Comparison of ENCODE assay signal across 19 cellular contexts in the genomic region with DNA sequence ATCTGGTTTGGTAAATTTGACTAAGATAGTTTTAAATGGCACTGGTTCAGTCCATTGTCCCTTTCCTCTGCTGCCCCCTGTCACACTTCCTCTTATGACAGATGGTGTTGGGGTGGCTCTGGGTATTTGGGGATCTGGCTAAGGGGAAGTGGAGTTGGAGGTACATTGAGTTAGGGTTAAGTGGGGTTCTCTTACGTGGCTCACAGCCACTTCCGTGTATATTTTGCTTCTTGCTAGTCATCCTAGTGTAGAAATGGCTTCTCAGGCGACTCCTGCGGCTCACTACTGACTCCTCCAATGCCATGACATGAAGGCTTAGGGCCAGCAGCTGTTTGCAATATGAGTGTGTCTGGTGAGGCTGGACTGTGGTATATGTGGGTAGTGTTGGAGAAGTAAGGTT.
DNase-seq lines count a peak whose midpoint lies in the region; ATAC-seq, FAIRE-seq and TF ChIP-seq lines count a peak whose summit lies in the region.
"Had no signal": no experiment of that assay in that cellular context is flagged by ENCODE, and none has a peak within 500 bp of the region (broad histone marks: within the 10 kb centered on the region; RNA-seq: fewer than 3 reads in every experiment).

No MANE protein-coding gene starts in this region.

- H4K20me1 ChIP-seq in K562 (replicated peaks; ENCODE audit: control insufficient read depth, insufficient read depth, low read length), result no peaks in the 10 kb centered on the region; the same call in 1 of the 2 replicates

- no peak for DNase-seq in activated naive CD8-positive, alpha-beta T cell treated with anti-CD3 and anti-CD28 coated beads for 36 hours
- DNase-seq in NCI-H69 (lab: John Stamatoyannopoulos, UW) (peak; percentile 27), K562 (ENCODE audit: extremely low read depth in 1 of 4, low spot score in 3 of 4) (no peak), type B pancreatic cell (ENCODE audit: extremely low spot score, unreplicated experiment) (no peak), HuH-7 (ENCODE audit: low spot score) (no peak), AG08396 (ENCODE audit: low spot score) (no peak)
- DNase-seq: activated CD8-positive, alpha-beta memory T cell treated with anti-CD3 and anti-CD28 coated beads, Interleukin-2, amount 10 ng/mL, durations not matched to agents 7 days and 5 days; activated gamma-delta T cell treated with Interleukin-2 at 50 U/mL for 16 hours; effector CD8-positive, alpha-beta T cell; HFFc6; left ventricle myocardium inferior; NCI-H1417 treated with DMSO at 0.1 percent for 48 hours; stimulated activated naive CD4-positive, alpha-beta T cell; SW 1271 had no signal

- H3K36me3 Mint-ChIP-seq in activated naive CD8-positive, alpha-beta T cell, result no peaks in the 10 kb centered on the region
- H3K36me3 Mint-ChIP-seq in activated naive CD8-positive, alpha-beta T cell treated with anti-CD3 and anti-CD28 coated beads for 36 hours, result no peaks in the 10 kb centered on the region
- no peaks in the 10 kb centered on the region for H3K36me3 Mint-ChIP-seq in type B pancreatic cell
- H3K36me3 Mint-ChIP-seq: activated CD8-positive, alpha-beta memory T cell treated with anti-CD3 and anti-CD28 coated beads, Interleukin-2, amount 10 ng/mL, durations not matched to agents 7 days and 5 days; brain; IgD-negative memory B cell had no signal

- H3K79me2 ChIP-seq in K562 (ENCODE audit: control insufficient read depth, insufficient read depth, low read length), result no peaks in the 10 kb centered on the region

- CTCF ChIA-PET in K562 (lab: Yijun Ruan, JAX; ENCODE audit: low intra/inter-chr PET ratio), result no interaction called here

- no peak overlapping the region for H2AFZ ChIP-seq in K562 (ENCODE audit: low read depth, low read length)

- no peaks in the 10 kb centered on the region for H3K4me1 Mint-ChIP-seq in activated naive CD8-positive, alpha-beta T cell (ENCODE audit: low read depth)
- H3K4me1 Mint-ChIP-seq in activated naive CD8-positive, alpha-beta T cell treated with anti-CD3 and anti-CD28 coated beads for 36 hours, result no peaks in the 10 kb centered on the region
- H3K4me1 Mint-ChIP-seq in type B pancreatic cell (ENCODE audit: unreplicated experiment), result peaks cover 19% of the 10 kb centered on the region
- H3K4me1 Mint-ChIP-seq: activated CD8-positive, alpha-beta memory T cell treated with anti-CD3 and anti-CD28 coated beads, Interleukin-2, amount 10 ng/mL, durations not matched to agents 7 days and 5 days had no signal

- BruUV-seq in K562 (replicated peaks; lab: Mats Ljungman, UMichigan), result no TSS peak

- no peak overlapping the region for H3K27ac ChIP-seq in K562 (ENCODE audit: extremely low read depth, low read depth, low read length)
- H3K27ac ChIP-seq: left ventricle myocardium inferior had no signal

- ATAC-seq in K562, result peak; percentile 60
- no peak for ATAC-seq in GM21515 (IDR thresholded peaks at IDR 0.05; ENCODE audit: unreplicated experiment)
- ATAC-seq: activated CD8-positive, alpha-beta memory T cell treated with anti-CD3 and anti-CD28 coated beads, Interleukin-2, amount 10 ng/mL, durations not matched to agents 7 days and 5 days had no signal

- no peaks in the 10 kb centered on the region; a peak in 2 of 5 replicates for H3K4me1 ChIP-seq in K562 (replicated peaks in 1 of 2; ENCODE audit: control insufficient read depth in 2 of 2, insufficient read depth in 2 of 2, low read length in 2 of 2)

- peaks cover 3 to 21% of the 10 kb centered on the region in 2 experiments; a peak in 3 of 5 replicates for H3K27me3 ChIP-seq in K562 (ENCODE audit: control insufficient read depth in 2 of 2, insufficient read depth in 2 of 2, low read length in 2 of 2)

- TF ChIP-seq CTCF in K562 (IDR thresholded peaks at IDR 0.05 in 2 of 3, conservative IDR thresholded peaks at IDR 0.05 in 1 of 3; ENCODE audit: insufficient read depth in 2 of 3, low read depth in 1 of 3, low read length in 3 of 3), result peak; percentile 19 to 42 (median 29); a peak in 3 of 6 replicates
- TF ChIP-seq CTCF in type B pancreatic cell (conservative IDR thresholded peaks at IDR 0.05), result no peak

- FAIRE-seq in K562 (lab: Jason Lieb, UNC), result no peak

- H3K4me2 ChIP-seq in K562 (ENCODE audit: insufficient read depth, low read length), result no peak overlapping the region
- H3K4me2 ChIP-seq: smooth muscle cell had no signal

- no peaks in the 10 kb centered on the region for H3K9me3 ChIP-seq in K562 (replicated peaks; ENCODE audit: control insufficient read depth, insufficient read depth, low read depth, low read length)
- H3K9me3 ChIP-seq: left ventricle myocardium inferior had no signal

- no peaks in the 10 kb centered on the region for H3K9me3 Mint-ChIP-seq in activated naive CD8-positive, alpha-beta T cell (ENCODE audit: low read depth)
- H3K9me3 Mint-ChIP-seq in activated naive CD8-positive, alpha-beta T cell treated with anti-CD3 and anti-CD28 coated beads for 36 hours, result no peaks in the 10 kb centered on the region
- no peaks in the 10 kb centered on the region for H3K9me3 Mint-ChIP-seq in type B pancreatic cell
- H3K9me3 Mint-ChIP-seq: brain, HFFc6, IgD-negative memory B cell had no signal

- intact Hi-C loops in K562 (cut with micrococcal nuclease), result loop anchor here (5.0 kb wide), 1 partner anchor 119 kb away; a partner anchor contains a TSS

- in situ Hi-C loops in K562 (cut with MboI), result loop anchor here (25.0 kb wide), 1 partner anchor 196 kb away; no protein-coding TSS in a partner anchor

- H3K4me3 Mint-ChIP-seq in activated naive CD8-positive, alpha-beta T cell, result no peak overlapping the region
- no peak overlapping the region for H3K4me3 Mint-ChIP-seq in activated naive CD8-positive, alpha-beta T cell treated with anti-CD3 and anti-CD28 coated beads for 36 hours
- H3K4me3 Mint-ChIP-seq in type B pancreatic cell, result no peak overlapping the region
- H3K4me3 Mint-ChIP-seq: activated CD8-positive, alpha-beta memory T cell treated with anti-CD3 and anti-CD28 coated beads, Interleukin-2, amount 10 ng/mL, durations not matched to agents 7 days and 5 days; brain; HFFc6; IgD-negative memory B cell had no signal

- peak overlapping the region; percentile 2 for H3K27ac Mint-ChIP-seq in activated naive CD8-positive, alpha-beta T cell
- H3K27ac Mint-ChIP-seq in activated naive CD8-positive, alpha-beta T cell treated with anti-CD3 and anti-CD28 coated beads for 36 hours, result no peak overlapping the region
- peak overlapping the region; percentile 9 for H3K27ac Mint-ChIP-seq in type B pancreatic cell
- H3K27ac Mint-ChIP-seq: activated CD8-positive, alpha-beta memory T cell treated with anti-CD3 and anti-CD28 coated beads, Interleukin-2, amount 10 ng/mL, durations not matched to agents 7 days and 5 days; HFFc6; IgD-negative memory B cell had no signal

- no peak for TF ChIP-seq EP300 in K562 (IDR thresholded peaks at IDR 0.05; ENCODE audit: low read length)

- no peak for TF ChIP-seq POLR2A in K562 (conservative IDR thresholded peaks at IDR 0.05)

- H3K4me3 ChIP-seq in K562, result no peak overlapping the region
- H3K4me3 ChIP-seq: left ventricle myocardium inferior, smooth muscle cell had no signal

- WGBS in K562 (ENCODE audit: insufficient coverage, low coverage, missing lambda C conversion rate), result 12% methylated on average over 4 of the region's 4 CpGs

- no peaks in the 10 kb centered on the region for H3K27me3 Mint-ChIP-seq in activated naive CD8-positive, alpha-beta T cell
- H3K27me3 Mint-ChIP-seq in activated naive CD8-positive, alpha-beta T cell treated with anti-CD3 and anti-CD28 coated beads for 36 hours, result no peaks in the 10 kb centered on the region
- no peaks in the 10 kb centered on the region for H3K27me3 Mint-ChIP-seq in type B pancreatic cell
- H3K27me3 Mint-ChIP-seq: activated CD8-positive, alpha-beta memory T cell treated with anti-CD3 and anti-CD28 coated beads, Interleukin-2, amount 10 ng/mL, durations not matched to agents 7 days and 5 days had no signal

- POLR2A ChIA-PET in K562 (lab: Yijun Ruan, JAX), result no interaction called here

- H3K9ac ChIP-seq in K562 (ENCODE audit: insufficient read depth in 1 of 2, low read depth in 2 of 2, low read length in 2 of 2), result no peak overlapping the region

- no peaks in the 10 kb centered on the region for H3K9me1 ChIP-seq in K562 (ENCODE audit: control insufficient read depth, insufficient read depth, low read length)

- H3K36me3 ChIP-seq in K562 (ENCODE audit: control insufficient read depth, insufficient read depth, low read length), result no peaks in the 10 kb centered on the region
- H3K36me3 ChIP-seq: left ventricle myocardium inferior had no signal

- no peak for TF ChIP-seq RAD21 in K562 (CRISPR knock-in tag; conservative IDR thresholded peaks at IDR 0.05 in 1 of 2, IDR thresholded peaks at IDR 0.05 in 1 of 2)

TF ChIP-seq in K562, 482 proteins besides CTCF, POLR2A, EP300 and RAD21:
- TF ChIP-seq NFRKB (IDR thresholded peaks at IDR 0.05; ENCODE audit: low read depth) (no peak), SPI1 (IDR thresholded peaks at IDR 0.05; ENCODE audit: borderline replicate concordance, low read depth, low read length) (peak; percentile 78; the same call in 1 of the 2 replicates)
